Comparison of ENCODE assay signal across 22 cellular contexts in genomic region chr3:48698891-48699290, GRCh38.
"Had no signal": no experiment of that assay in that cellular context is flagged by ENCODE, and none has a peak within 500 bp of the region (broad histone marks: within the 10 kb centered on the region; RNA-seq: fewer than 3 reads in every experiment).

No MANE protein-coding gene starts in this region.

- H3K27ac ChIP-seq: hepatocyte, left ventricle myocardium inferior, lower lobe of right lung, parathyroid adenoma, psoas muscle, right lobe of liver had no signal

- H3K4me3 ChIP-seq: hepatocyte, left ventricle myocardium inferior, lower lobe of right lung, psoas muscle, right lobe of liver, testis, tibial nerve had no signal

- H3K27me3 ChIP-seq: hepatocyte, right lobe of liver, testis, tibial nerve had no signal

- ATAC-seq: left cardiac atrium; natural killer cell treated with Interleukin-12 subunit alpha and Interleukin-12 subunit beta and Interleukin-15 and Interleukin-18, amount 100 ng/mL, for 72 hours; psoas muscle; right lobe of liver; stimulated activated memory B cell treated with anti-CD40 and anti-IgM and Interleukin-4, amounts not matched to agents 10 μg/mL and 1 μg/mL and 100 μg/mL, for 72 hours had no signal

- H3K27ac Mint-ChIP-seq: dendritic cell treated with granulocyte-macrophage colony-stimulating factor and Interleukin-4, amounts not matched to agents 40 ng/mL and 50 ng/mL, for 4 days; memory B cell; natural killer cell treated with Interleukin-12 subunit alpha and Interleukin-12 subunit beta and Interleukin-15 and Interleukin-18, amount 100 ng/mL, for 72 hours; stimulated activated memory B cell treated with anti-CD40 and anti-IgM and Interleukin-4, amounts not matched to agents 10 μg/mL and 1 μg/mL and 100 μg/mL, for 72 hours; stimulated activated naive CD8-positive, alpha-beta T cell treated with anti-CD3 and anti-CD28 coated beads, Interleukin-15, Interleukin-2, amounts not matched to agents 100 ng/mL and 50 ng/mL, for 24 hours had no signal

- H3K4me3 Mint-ChIP-seq: dendritic cell treated with granulocyte-macrophage colony-stimulating factor and Interleukin-4, amounts not matched to agents 40 ng/mL and 50 ng/mL, for 4 days; memory B cell; natural killer cell treated with Interleukin-12 subunit alpha and Interleukin-12 subunit beta and Interleukin-15 and Interleukin-18, amount 100 ng/mL, for 72 hours; stimulated activated memory B cell treated with anti-CD40 and anti-IgM and Interleukin-4, amounts not matched to agents 10 μg/mL and 1 μg/mL and 100 μg/mL, for 72 hours; stimulated activated naive CD8-positive, alpha-beta T cell treated with anti-CD3 and anti-CD28 coated beads, Interleukin-15, Interleukin-2, amounts not matched to agents 100 ng/mL and 50 ng/mL, for 24 hours had no signal

- H3K9me3 ChIP-seq: left ventricle myocardium inferior, lower lobe of right lung, psoas muscle, right lobe of liver, testis, tibial nerve had no signal

- H3K36me3 Mint-ChIP-seq: natural killer cell treated with Interleukin-12 subunit alpha and Interleukin-12 subunit beta and Interleukin-15 and Interleukin-18, amount 100 ng/mL, for 72 hours had no signal

- H3K4me2 ChIP-seq: hepatocyte had no signal

- H3K9ac ChIP-seq: parathyroid adenoma had no signal

- H2AFZ ChIP-seq: hepatocyte, parathyroid adenoma had no signal

- DNase-seq: foreskin melanocyte; kidney; left cardiac atrium; left ventricle myocardium inferior; lower lobe of right lung; midbrain; occipital lobe; psoas muscle; retina; stimulated activated CD4-positive, alpha-beta T cell treated with anti-CD3 and anti-CD28 coated beads, Interleukin-15, amount 100 ng/mL, for 24 hours; stimulated activated CD4-positive, alpha-beta T cell treated with anti-CD3 and anti-CD28 coated beads, Interleukin-1b, Interleukin-23, amount 100 ng/mL, for 48 hours; stimulated activated CD4-positive, alpha-beta T cell treated with anti-CD3 and anti-CD28 coated beads, Interleukin-4, amount 100 ng/mL, for 24 hours; testis had no signal

- H3K9me3 Mint-ChIP-seq: dendritic cell treated with granulocyte-macrophage colony-stimulating factor and Interleukin-4, amounts not matched to agents 40 ng/mL and 50 ng/mL, for 4 days; memory B cell; natural killer cell treated with Interleukin-12 subunit alpha and Interleukin-12 subunit beta and Interleukin-15 and Interleukin-18, amount 100 ng/mL, for 72 hours; stimulated activated memory B cell treated with anti-CD40 and anti-IgM and Interleukin-4, amounts not matched to agents 10 μg/mL and 1 μg/mL and 100 μg/mL, for 72 hours; stimulated activated naive CD8-positive, alpha-beta T cell treated with anti-CD3 and anti-CD28 coated beads, Interleukin-15, Interleukin-2, amounts not matched to agents 100 ng/mL and 50 ng/mL, for 24 hours had no signal

- H3K27me3 Mint-ChIP-seq: dendritic cell treated with granulocyte-macrophage colony-stimulating factor and Interleukin-4, amounts not matched to agents 40 ng/mL and 50 ng/mL, for 4 days; memory B cell; natural killer cell treated with Interleukin-12 subunit alpha and Interleukin-12 subunit beta and Interleukin-15 and Interleukin-18, amount 100 ng/mL, for 72 hours; stimulated activated memory B cell treated with anti-CD40 and anti-IgM and Interleukin-4, amounts not matched to agents 10 μg/mL and 1 μg/mL and 100 μg/mL, for 72 hours; stimulated activated naive CD8-positive, alpha-beta T cell treated with anti-CD3 and anti-CD28 coated beads, Interleukin-15, Interleukin-2, amounts not matched to agents 100 ng/mL and 50 ng/mL, for 24 hours had no signal
